In genomic region chr17:1997587-1998425, GRCh38 we compare ENCODE assay signal across 8 cellular contexts. TPM values are rescaled to one million over a fixed set of nuclear protein-coding genes. Genes with fewer than 3 reads are reported as not detected.
DNase-seq lines count a peak whose midpoint lies in the region; ATAC-seq, FAIRE-seq and TF ChIP-seq lines count a peak whose summit lies in the region.

No MANE protein-coding gene starts in this region.

- ATAC-seq in right lobe of liver: peak; percentile 61 to 73 (median 70)
- ATAC-seq in activated CD4-positive, CD25-positive, alpha-beta regulatory T cell treated with anti-CD3 and anti-CD28 coated beads, Interleukin-2, amount 50 U/mL, for 24 hours: no peak

- H3K27me3 ChIP-seq in bronchial epithelial cell (ENCODE audit: control insufficient read depth, insufficient read depth, low read length) (peaks cover 1% of the 10 kb centered on the region), right lobe of liver (no peaks in the 10 kb centered on the region), transverse colon (peaks cover 4% of the 10 kb centered on the region)

- intact Hi-C loops in right lobe of liver (cut with DNase I): no loop called here
- intact Hi-C loops in transverse colon (cut with DNase I; ENCODE audit: low total_unique reads): no loop called here

- in situ Hi-C loops in transverse colon (cut with MboI; ENCODE audit: low pct_ligation_motif_present in 1 of 4, low pct_unique_long_range_greater_than_20kb in 1 of 4, low sequenced_read_pairs in 3 of 4): no loop called here

- no peaks in the 10 kb centered on the region for H3K9me3 ChIP-seq in right lobe of liver
- no peaks in the 10 kb centered on the region for H3K9me3 ChIP-seq in transverse colon

- peak; percentile 27 for DNase-seq in NCI-H510A (lab: John Stamatoyannopoulos, UW)
- no peak for DNase-seq in NCI-H510A treated with DMSO at 0.1 percent for 48 hours (lab: John Stamatoyannopoulos, UW)
- no peak for DNase-seq in bronchial epithelial cell (ENCODE audit: low read depth)
- DNase-seq in right lobe of liver: peak; percentile 86 to 93 (median 90)
- peak; percentile 83 for DNase-seq in transverse colon
- DNase-seq in DMS79 treated with DMSO at 0.1 percent for 48 hours (lab: John Stamatoyannopoulos, UW): no peak
- no peak for DNase-seq in NOMO-1 treated with DMSO at 0.1 percent for 48 hours (lab: John Stamatoyannopoulos, UW; ENCODE audit: unreplicated experiment)

- TF ChIP-seq POLR2A in right lobe of liver (IDR thresholded peaks at IDR 0.05) (peak; percentile 66), transverse colon (IDR thresholded peaks at IDR 0.05) (no peak)

- WGBS in right lobe of liver (ENCODE audit: insufficient coverage, low coverage, low lambda C conversion rate, missing lambda C conversion rate): 50% methylated on average over 1 of the region's 65 CpGs
- WGBS in transverse colon (ENCODE audit: low coverage in 1 of 2), 2 donors: 19% methylated on average over 32 of the region's 65 CpGs; no CpG with 5 or more reads in 1 of the 2 donors

- peak overlapping the region; percentile 22 for H3K4me3 ChIP-seq in bronchial epithelial cell (ENCODE audit: low read depth, low read length)
- H3K4me3 ChIP-seq in right lobe of liver: peak overlapping the region; percentile 60 to 78 (median 77)
- peak overlapping the region; percentile 45 to 61 (median 53) for H3K4me3 ChIP-seq in transverse colon

- H3K36me3 ChIP-seq in bronchial epithelial cell (ENCODE audit: control insufficient read depth, insufficient read depth, low read length): no peaks in the 10 kb centered on the region
- no peaks in the 10 kb centered on the region for H3K36me3 ChIP-seq in right lobe of liver
- H3K36me3 ChIP-seq in transverse colon: no peaks in the 10 kb centered on the region

- no peak for FAIRE-seq in bronchial epithelial cell (lab: Jason Lieb, UNC)

- TF ChIP-seq CTCF in bronchial epithelial cell (IDR thresholded peaks at IDR 0.05; ENCODE audit: insufficient read depth, low read length, severe bottlenecking): no peak
- no peak for TF ChIP-seq CTCF in right lobe of liver (IDR thresholded peaks at IDR 0.05)
- no peak for TF ChIP-seq CTCF in transverse colon (IDR thresholded peaks at IDR 0.05)

- H3K27ac ChIP-seq in right lobe of liver (peak overlapping the region; percentile 70 to 77 (median 70)), transverse colon (peak overlapping the region; percentile 54 to 85 (median 68))

- H3K4me1 ChIP-seq in right lobe of liver (peaks cover 0 to 56% (median 23%) of the 10 kb centered on the region in 4 donors), transverse colon (peaks cover 20 to 39% (median 30%) of the 10 kb centered on the region in 4 donors)

- TF ChIP-seq EP300 in transverse colon (IDR thresholded peaks at IDR 0.05; ENCODE audit: low read depth): no peak

RNA-seq across cellular contexts. Expression of gene RTN4RL1, which starts 27.3 kb away (rescaled TPM):
- total RNA-seq in bronchial epithelial cell (0.13 and 0.26 TPM in 2 replicates), right lobe of liver (1 to 10 TPM in 5 of 6 experiments, under 1 TPM in 1; 0.54 to 2.6 (median 1.4) TPM), transverse colon (under 1 TPM in 3 of 4 donors, not detected in 1; 0.27 to 0.60 (median 0.48) TPM)

RNA-seq across cellular contexts. Expression of gene DPH1, which starts 32.1 kb away (rescaled TPM):
- 10.8 and 14.7 TPM in 2 replicates for total RNA-seq in bronchial epithelial cell
- 10 to 100 TPM; 20.0 to 41.1 (median 25.4) TPM for total RNA-seq in right lobe of liver
- 10 to 100 TPM; 32.4 to 88.8 (median 58.9) TPM for total RNA-seq in transverse colon

RNA-seq across cellular contexts. Expression of gene OVCA2, which starts 44.0 kb away (rescaled TPM):
- total RNA-seq in bronchial epithelial cell: 54.4 and 69.0 TPM in 2 replicates
- total RNA-seq in right lobe of liver: 10 to 100 TPM; 10.3 to 36.2 (median 14.8) TPM
- total RNA-seq in transverse colon: 10 to 100 TPM in 3 of 4 donors, 1 to 10 TPM in 1; 5.4 to 73.3 (median 36.9) TPM

RNA-seq across cellular contexts. Expression of gene HIC1, which starts 57.1 kb away (rescaled TPM):
- total RNA-seq in bronchial epithelial cell: 0.64 and 1.3 TPM in 2 replicates
- total RNA-seq in right lobe of liver: 10 to 100 TPM in 2 of 6 experiments, 1 to 10 TPM in 4; 4.7 to 14.8 (median 6.1) TPM
- 10 to 100 TPM in 2 of 4 donors, 1 to 10 TPM in 2; 9.1 to 32.5 (median 14.7) TPM for total RNA-seq in transverse colon

Comparison
In these comparisons a context has a peak if more than half of its experiments do, and no peak if none do; other contexts are left out.
1. DNase-seq: peak in NCI-H510A (single experiment), right lobe of liver (3 of 3) and transverse colon (single experiment); none in NCI-H510A treated with DMSO at 0.1 percent for 48 hours (single experiment), bronchial epithelial cell (single experiment), DMS79 treated with DMSO at 0.1 percent for 48 hours (single experiment) and NOMO-1 treated with DMSO at 0.1 percent for 48 hours (single experiment).
2. H3K4me3 ChIP-seq: peak in every context shown above with its lines; median percentile 77 in right lobe of liver; 53 in transverse colon; 22 in bronchial epithelial cell.
3. ATAC-seq: peak in right lobe of liver (4 of 4); none in activated CD4-positive, CD25-positive, alpha-beta regulatory T cell treated with anti-CD3 and anti-CD28 coated beads, Interleukin-2, amount 50 U/mL, for 24 hours (0 of 2).